Comparison of ENCODE assay signal across 1 cellular context in genomic region chr15:63892794-63893441, GRCh38.
TF ChIP-seq lines count a peak whose summit lies in the region.

No MANE protein-coding gene starts in this region.

TF ChIP-seq in K562, 482 proteins besides CTCF, POLR2A, EP300 and RAD21 (continued from another document):
- no peak for TF ChIP-seq ESRRA (IDR thresholded peaks at IDR 0.05; ENCODE audit: borderline replicate concordance, low read depth)
- no peak for TF ChIP-seq SRSF3 (IDR thresholded peaks at IDR 0.05; ENCODE audit: insufficient read depth, low read length)
- no peak for TF ChIP-seq GTF2E2 (tag; IDR thresholded peaks at IDR 0.05)
- TF ChIP-seq CBX1 (IDR thresholded peaks at IDR 0.05; ENCODE audit: low read depth), result no peak
- TF ChIP-seq CBFA2T2 (conservative IDR thresholded peaks at IDR 0.05), result no peak
TF ChIP-seq in K562: peak in this region for 23.
